ENCODE assay signal across 15 cellular contexts in the genomic region with DNA sequence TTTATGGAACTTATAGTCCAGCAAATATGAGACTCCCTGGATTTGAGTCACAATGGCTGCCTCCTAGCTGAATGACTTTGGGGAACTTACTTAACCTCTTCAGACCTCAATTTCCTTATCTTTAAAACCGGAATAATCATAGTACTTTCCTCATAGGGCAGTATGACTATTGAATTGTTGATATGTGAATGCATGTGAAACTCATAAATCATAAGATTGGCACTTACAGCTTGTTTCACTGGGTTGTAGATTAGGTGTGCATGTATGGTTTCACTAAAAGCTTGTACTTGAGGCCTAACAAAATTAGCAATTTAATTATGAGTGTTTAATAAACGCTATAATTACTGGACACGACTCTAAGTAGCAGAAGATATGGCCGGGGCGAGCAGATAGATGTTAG.
"Had no signal": no experiment of that assay in that cellular context is flagged by ENCODE, and none has a peak within 500 bp of the region (broad histone marks: within the 10 kb centered on the region; RNA-seq: fewer than 3 reads in every experiment).

No MANE protein-coding gene starts in this region.

- DNase-seq: activated CD4-positive, alpha-beta T cell treated with anti-CD3 and anti-CD28 coated beads for 1 hour; activated CD4-positive, alpha-beta T cell treated with anti-CD3 and anti-CD28 coated beads, Interleukin-2, amount 50 U/mL, for 4 hours; activated naive CD4-positive, alpha-beta T cell treated with Interleukin-2 at 50 U/mL for 16 hours; anterior cingulate cortex; cerebellar nuclear complex; effector memory CD4-positive, alpha-beta T cell; foreskin keratinocyte; left ventricle myocardium superior; natural killer cell; nucleus accumbens; posterior cingulate gyrus; stimulated activated CD4-positive, alpha-beta T cell treated with anti-CD3 and anti-CD28 coated beads, Interleukin-4, amount 100 ng/mL, for 1 hour; stimulated activated naive B cell treated with anti-CD40 and anti-IgM and Interleukin-4, amounts not matched to agents 10 μg/mL and 1 μg/mL and 100 μg/mL, for 72 hours; thyroid gland; uterus had no signal
